10 cellular contexts compared by ENCODE assay signal in the genomic region with DNA sequence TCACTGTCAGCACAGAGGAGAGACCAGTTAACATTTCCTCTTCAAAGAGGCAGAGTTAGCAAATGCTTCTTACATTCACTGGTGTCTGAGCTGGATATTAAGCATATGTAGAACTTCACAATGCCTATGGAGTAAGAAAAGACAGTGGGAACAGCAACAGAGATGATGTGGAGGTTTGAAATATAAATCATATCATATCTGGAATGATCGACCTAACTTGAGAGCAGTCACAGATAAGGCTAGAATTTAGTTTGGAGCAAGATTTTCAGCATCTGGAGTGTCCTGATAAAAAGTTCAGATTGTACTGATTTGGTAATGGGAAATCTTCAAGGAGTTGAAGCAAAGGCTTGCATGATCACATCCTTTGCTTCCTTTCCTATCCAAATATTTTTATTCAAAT.
A peak's percentile ranks its signal among the peaks of the same experiment; 100 is the strongest.
DNase-seq lines count a peak whose midpoint lies in the region; ATAC-seq and TF ChIP-seq lines count a peak whose summit lies in the region.
"Had no signal": no experiment of that assay in that cellular context is flagged by ENCODE, and none has a peak within 500 bp of the region (broad histone marks: within the 10 kb centered on the region; RNA-seq: fewer than 3 reads in every experiment).

No MANE protein-coding gene starts in this region.

- H3K4me1 Mint-ChIP-seq in Calu3 (ENCODE audit: low read depth, unreplicated experiment): no peaks in the 10 kb centered on the region

- peak overlapping the region; percentile 42 for H3K27ac Mint-ChIP-seq in Calu3 (ENCODE audit: unreplicated experiment)
- H3K27ac Mint-ChIP-seq: CD4-positive, alpha-beta T cell had no signal

- CTCF ChIA-PET in Calu3 (lab: Charles Lee): no interaction called here

- ATAC-seq in omental fat pad (ENCODE audit: low FRiP score) (no peak), left lobe of liver (no peak), HG02678 (IDR thresholded peaks at IDR 0.05; ENCODE audit: unreplicated experiment) (no peak)

- TF ChIP-seq CTCF in Calu3 (IDR thresholded peaks at IDR 0.05; ENCODE audit: unreplicated experiment) (no peak), fibroblast of the aortic adventitia (IDR thresholded peaks at IDR 0.05; ENCODE audit: insufficient read depth, low read length) (no peak), omental fat pad (IDR thresholded peaks at IDR 0.05) (no peak)

- intact Hi-C loops in Calu3 (cut with micrococcal nuclease; ENCODE audit: unreplicated experiment): no loop called here

- DNase-seq in Calu3: no peak
- DNase-seq in amniotic epithelial cell (ENCODE audit: low read depth): peak; percentile 72
- peak; percentile 52 for DNase-seq in fibroblast of the aortic adventitia (ENCODE audit: low read depth)
- no peak for DNase-seq in omental fat pad (ENCODE audit: low spot score)
- no peak for DNase-seq in left lobe of liver (ENCODE audit: low spot score)
- DNase-seq: CD4-positive, alpha-beta T cell; DMS79 treated with DMSO at 0.1 percent for 48 hours; GF-D8 had no signal

- no TSS peak for BruUV-seq in Calu3 (replicated peaks; lab: Mats Ljungman, UMichigan)

- no peak overlapping the region for H3K4me3 Mint-ChIP-seq in Calu3 (ENCODE audit: low read depth, unreplicated experiment)
- H3K4me3 Mint-ChIP-seq: CD4-positive, alpha-beta T cell had no signal

- H3K36me3 Mint-ChIP-seq in Calu3 (ENCODE audit: insufficient read depth, unreplicated experiment): no peaks in the 10 kb centered on the region

- H3K4me3 ChIP-seq in fibroblast of the aortic adventitia (ENCODE audit: low read depth, low read length): no peak overlapping the region
- H3K4me3 ChIP-seq: GM23248 had no signal

- H3K9me3 Mint-ChIP-seq in Calu3 (ENCODE audit: low read depth, unreplicated experiment): peaks cover 6% of the 10 kb centered on the region
- H3K9me3 Mint-ChIP-seq: CD4-positive, alpha-beta T cell had no signal

- no peaks in the 10 kb centered on the region for H3K27me3 Mint-ChIP-seq in Calu3 (ENCODE audit: unreplicated experiment)
- H3K27me3 Mint-ChIP-seq: CD4-positive, alpha-beta T cell had no signal

Comparison
In these comparisons a context has a peak if more than half of its experiments do, and no peak if none do; other contexts are left out.
1. DNase-seq: peak in amniotic epithelial cell (single experiment) and fibroblast of the aortic adventitia (single experiment); none in Calu3 (single experiment), omental fat pad (single experiment) and left lobe of liver (single experiment).